In the genomic region with DNA sequence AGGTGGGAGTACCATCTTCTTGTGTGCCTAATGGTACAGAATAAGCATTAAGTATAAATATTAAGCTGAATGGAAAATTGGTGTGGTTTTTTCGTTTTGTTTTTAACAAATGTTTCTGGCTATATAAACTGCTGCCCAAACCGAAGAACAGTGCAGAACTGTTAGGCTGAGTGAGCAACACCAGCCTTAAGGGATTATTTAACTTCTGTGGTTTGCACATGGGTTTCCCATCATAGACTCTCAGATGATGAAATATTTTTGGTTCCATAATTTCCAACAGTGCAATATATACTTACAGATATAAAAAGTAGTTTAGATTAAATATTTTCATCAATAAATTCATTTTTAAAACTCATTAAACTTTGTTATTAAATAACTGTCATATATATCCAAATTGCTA, we compare ENCODE assay signal across 23 cellular contexts.
"Had no signal": no experiment of that assay in that cellular context is flagged by ENCODE, and none has a peak within 500 bp of the region (broad histone marks: within the 10 kb centered on the region; RNA-seq: fewer than 3 reads in every experiment).

No MANE protein-coding gene starts in this region.

- H3K9me3 ChIP-seq: breast epithelium, colonic mucosa had no signal

- H3K4me2 ChIP-seq: PC-9 had no signal

- DNase-seq: activated CD4-positive, alpha-beta T cell treated with anti-CD3 and anti-CD28 coated beads for 1 hour; activated CD4-positive, alpha-beta T cell treated with anti-CD3 and anti-CD28 coated beads, Interleukin-2, amount 10 ng/mL, durations not matched to agents 24 days and 14 days; activated CD4-positive, alpha-beta T cell treated with anti-CD3 and anti-CD28 coated beads, Interleukin-2, amount 50 U/mL, for 48 hours; activated CD8-positive, alpha-beta memory T cell treated with anti-CD3 and anti-CD28 coated beads, Interleukin-2, amount 10 ng/mL, durations not matched to agents 7 days and 5 days; activated effector memory CD4-positive, alpha-beta T cell treated with Interleukin-2 at 50 U/mL for 16 hours; activated naive CD4-positive, alpha-beta T cell; activated T-cell treated with anti-CD3 and anti-CD28 coated beads, Interleukin-2, amount 50 U/mL, for 24 hours; aorta; caudate nucleus; colonic mucosa; Karpas-422; MM.1S; NCI-H1105; NCI-H1436; NCI-H1694 treated with DMSO at 0.1 percent for 48 hours; NCI-H2029 treated with DMSO at 0.1 percent for 48 hours; NCI-H345; NCI-H510A treated with DMSO at 0.1 percent for 48 hours; NCI-H69; PC-9; SIG-M5; SW 1271 had no signal

- H3K36me3 ChIP-seq: breast epithelium, colonic mucosa had no signal

- H3K27ac ChIP-seq: breast epithelium, colonic mucosa, PC-9 had no signal

- H3K4me1 ChIP-seq: breast epithelium, colonic mucosa had no signal

- H3K4me3 ChIP-seq: breast epithelium, colonic mucosa, PC-9 had no signal

- H3K27me3 ChIP-seq: breast epithelium, colonic mucosa had no signal
